Comparison of ENCODE assay signal across 21 cellular contexts in the genomic region with DNA sequence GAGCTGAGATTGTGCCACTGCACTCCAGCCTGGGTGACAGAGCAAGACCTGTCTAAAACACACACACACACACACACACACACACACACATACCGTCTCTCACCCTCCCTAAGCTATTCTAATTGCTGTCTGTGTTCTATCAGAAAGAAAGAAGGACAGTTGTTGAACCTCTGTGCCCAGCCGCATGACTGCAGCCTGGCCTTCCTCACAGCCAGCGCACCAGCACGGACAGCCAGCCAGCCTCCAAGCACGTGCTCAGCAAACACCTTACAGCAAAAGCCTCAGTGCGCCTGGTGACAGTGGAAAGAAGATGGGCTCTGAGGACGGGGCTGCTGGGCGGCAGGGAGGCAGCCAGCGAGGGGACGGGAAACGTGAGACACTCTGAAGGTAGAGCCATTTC.
"Had no signal": no experiment of that assay in that cellular context is flagged by ENCODE, and none has a peak within 500 bp of the region (broad histone marks: within the 10 kb centered on the region; RNA-seq: fewer than 3 reads in every experiment).

No MANE protein-coding gene starts in this region.

- H3K4me1 Mint-ChIP-seq: memory B cell had no signal

- H3K27me3 Mint-ChIP-seq: activated CD8-positive, alpha-beta T cell treated with anti-CD3 and anti-CD28 coated beads for 36 hours; activated naive CD8-positive, alpha-beta T cell; naive thymus-derived CD4-positive, alpha-beta T cell; stimulated activated naive B cell treated with anti-CD40 and anti-IgM and Interleukin-4, amounts not matched to agents 10 μg/mL and 1 μg/mL and 100 μg/mL, for 72 hours had no signal

- H3K4me3 ChIP-seq: gastrocnemius medialis, left lung, mucosa of descending colon, psoas muscle, tibial artery had no signal

- H3K27ac Mint-ChIP-seq: activated CD8-positive, alpha-beta T cell treated with anti-CD3 and anti-CD28 coated beads for 36 hours; activated naive CD8-positive, alpha-beta T cell; activated T-cell treated with anti-CD3 and anti-CD28 coated beads, Interleukin-2, amount 50 U/mL, for 72 hours; memory B cell; T-helper 1 cell treated with Interleukin-12 subunit alpha and Interleukin-12 subunit beta and Interleukin-4 antibody, amounts not matched to agents 30 μg/mL and 1 μg/mL, for 36 hours had no signal

- H3K9me3 Mint-ChIP-seq: activated CD8-positive, alpha-beta T cell treated with anti-CD3 and anti-CD28 coated beads for 36 hours; activated T-cell treated with anti-CD3 and anti-CD28 coated beads, Interleukin-2, amount 50 U/mL, for 72 hours; memory B cell; naive thymus-derived CD4-positive, alpha-beta T cell; stimulated activated naive B cell treated with anti-CD40 and anti-IgM and Interleukin-4, amounts not matched to agents 10 μg/mL and 1 μg/mL and 100 μg/mL, for 72 hours; T-helper 1 cell treated with Interleukin-12 subunit alpha and Interleukin-12 subunit beta and Interleukin-4 antibody, amounts not matched to agents 30 μg/mL and 1 μg/mL, for 36 hours had no signal

- H3K4me1 ChIP-seq: left lung, psoas muscle, tibial artery had no signal

- H3K9me3 ChIP-seq: gastrocnemius medialis, left lung, mucosa of descending colon, psoas muscle, tibial artery had no signal

- H3K4me3 Mint-ChIP-seq: activated CD8-positive, alpha-beta T cell treated with anti-CD3 and anti-CD28 coated beads for 36 hours; activated naive CD8-positive, alpha-beta T cell; activated T-cell treated with anti-CD3 and anti-CD28 coated beads, Interleukin-2, amount 50 U/mL, for 72 hours; memory B cell; naive thymus-derived CD4-positive, alpha-beta T cell; stimulated activated naive B cell treated with anti-CD40 and anti-IgM and Interleukin-4, amounts not matched to agents 10 μg/mL and 1 μg/mL and 100 μg/mL, for 72 hours; T-helper 1 cell treated with Interleukin-12 subunit alpha and Interleukin-12 subunit beta and Interleukin-4 antibody, amounts not matched to agents 30 μg/mL and 1 μg/mL, for 36 hours had no signal

- FAIRE-seq: islet of Langerhans had no signal

- H3K27me3 ChIP-seq: gastrocnemius medialis, left lung, tibial artery had no signal

- DNase-seq: activated CD4-positive, alpha-beta T cell treated with anti-CD3 and anti-CD28 coated beads for 4 hours; activated CD8-positive, alpha-beta memory T cell treated with anti-CD3 and anti-CD28 coated beads, Interleukin-2, amount 50 U/mL, for 48 hours; activated CD8-positive, alpha-beta T cell treated with anti-CD3 and anti-CD28 coated beads for 36 hours; activated gamma-delta T cell; activated T-cell treated with anti-CD3 and anti-CD28 coated beads, Interleukin-2, amount 50 U/mL, for 72 hours; amniotic stem cell; central memory CD4-positive, alpha-beta T cell; cortex of kidney; effector CD8-positive, alpha-beta T cell; left lung; mucosa of descending colon; naive thymus-derived CD4-positive, alpha-beta T cell; psoas muscle; stimulated activated CD4-positive, alpha-beta T cell treated with anti-CD3 and anti-CD28 coated beads, Interleukin-2, amount 100 ng/mL, for 48 hours; stimulated activated naive B cell treated with anti-CD40 and anti-IgM and Interleukin-4, amounts not matched to agents 10 μg/mL and 1 μg/mL and 100 μg/mL, for 72 hours; tibial artery had no signal

- H3K27ac ChIP-seq: gastrocnemius medialis, left lung, psoas muscle, tibial artery had no signal

- ATAC-seq: activated CD8-positive, alpha-beta T cell treated with anti-CD3 and anti-CD28 coated beads for 36 hours; activated T-cell treated with anti-CD3 and anti-CD28 coated beads, Interleukin-2, amount 50 U/mL, for 72 hours; gastrocnemius medialis; left lung; mucosa of descending colon; naive thymus-derived CD4-positive, alpha-beta T cell; psoas muscle; stimulated activated naive B cell treated with anti-CD40 and anti-IgM and Interleukin-4, amounts not matched to agents 10 μg/mL and 1 μg/mL and 100 μg/mL, for 72 hours had no signal
